ENCODE assay signal across 8 cellular contexts in the genomic region with DNA sequence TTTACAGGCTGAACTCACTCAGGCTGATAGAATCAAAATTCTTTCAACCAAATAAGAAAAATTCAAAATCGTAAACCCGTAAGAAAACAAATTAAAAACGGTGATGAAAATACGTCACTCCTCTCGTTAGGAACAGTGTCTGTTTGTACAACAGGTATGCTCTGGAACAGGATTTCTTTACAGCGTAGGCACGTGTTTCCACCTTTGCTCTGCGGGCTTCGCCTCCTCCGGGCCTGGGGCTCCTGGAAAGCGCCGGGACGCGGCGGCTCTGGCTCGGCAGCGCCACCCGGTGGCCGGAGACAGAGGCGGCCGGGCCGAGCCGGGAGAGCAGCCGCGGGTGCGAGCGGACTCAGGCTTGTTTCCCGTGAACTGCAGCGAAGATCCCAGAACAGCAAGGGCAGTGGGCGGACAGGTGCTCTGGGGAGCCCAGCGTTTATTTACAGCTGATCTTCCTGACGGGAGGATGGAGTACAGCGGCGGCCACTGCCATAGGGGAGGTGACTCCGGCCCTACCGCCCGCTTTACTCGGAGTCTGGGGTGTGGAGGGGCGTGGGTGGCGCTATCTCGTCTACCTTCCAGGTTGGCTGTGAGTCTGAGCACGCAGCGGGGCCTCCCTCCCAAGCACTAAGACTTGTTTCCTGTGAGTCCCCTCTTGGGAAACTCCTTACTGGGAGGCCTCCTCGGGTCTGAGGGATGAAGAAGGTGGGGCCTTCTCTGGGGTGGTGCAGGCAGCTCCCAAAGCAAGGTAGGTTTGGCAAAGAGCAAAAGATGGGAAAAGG. TPM values are rescaled to one million over a fixed set of nuclear protein-coding genes. Genes with fewer than 3 reads are reported as not detected.
A peak's percentile ranks its signal among the peaks of the same experiment; 100 is the strongest.
DNase-seq lines count a peak whose midpoint lies in the region; ATAC-seq and TF ChIP-seq lines count a peak whose summit lies in the region.

No MANE protein-coding gene starts in this region.

- TF ChIP-seq CTCF in A673 (conservative IDR thresholded peaks at IDR 0.05; ENCODE audit: low read depth, low read length) (peak; percentile 93), HEK293 (tag by site-specific recombination; IDR thresholded peaks at IDR 0.05) (peak; percentile 88)

- H3K4me3 ChIP-seq in A673 (ENCODE audit: low read depth, low read length, poor library complexity, severe bottlenecking) (no peak overlapping the region), HEK293 (ENCODE audit: low read depth, low read length) (no peak overlapping the region)

- ATAC-seq in activated naive CD8-positive, alpha-beta T cell treated with anti-CD3 and anti-CD28 coated beads, Interleukin-2, amount 50 U/mL, for 24 hours = peak; percentile 73

- no TSS peak for BruUV-seq in A673 (replicated peaks; lab: Mats Ljungman, UMichigan)

- H3K27ac Mint-ChIP-seq in activated naive CD8-positive, alpha-beta T cell treated with anti-CD3 and anti-CD28 coated beads, Interleukin-2, amount 50 U/mL, for 24 hours = no peak overlapping the region

- H3K27ac ChIP-seq in A673 (ENCODE audit: low read depth, low read length, poor library complexity, severe bottlenecking) (no peak overlapping the region), HEK293 (ENCODE audit: extremely low read depth, low read depth, low read length) (no peak overlapping the region)

- CTCF ChIA-PET in A673 (lab: Charles Lee) (no interaction called here), HEK293 (lab: Yijun Ruan, JAX) (interaction anchor here (0.6 to 14.1 kb wide), 32 partner anchors 11 to 1203 kb away, joined by 3 to 124 read pairs (median 4); partner anchors contain the start of gene P2RX1)

- H3K9me3 ChIP-seq in A673 (ENCODE audit: low read depth, low read length, poor library complexity, severe bottlenecking) (no peaks in the 10 kb centered on the region), HEK293 (ENCODE audit: control insufficient read depth, insufficient read depth, low read depth, low read length) (no peaks in the 10 kb centered on the region)

- H3K9me3 Mint-ChIP-seq in activated naive CD8-positive, alpha-beta T cell treated with anti-CD3 and anti-CD28 coated beads, Interleukin-2, amount 50 U/mL, for 24 hours = no peaks in the 10 kb centered on the region

- no peaks in the 10 kb centered on the region for H3K27me3 ChIP-seq in A673 (replicated peaks; ENCODE audit: insufficient read depth, low read depth, low read length, poor library complexity)

- no peak overlapping the region for H3K4me3 Mint-ChIP-seq in activated naive CD8-positive, alpha-beta T cell treated with anti-CD3 and anti-CD28 coated beads, Interleukin-2, amount 50 U/mL, for 24 hours

- H3K4me1 Mint-ChIP-seq in activated naive CD8-positive, alpha-beta T cell treated with anti-CD3 and anti-CD28 coated beads, Interleukin-2, amount 50 U/mL, for 24 hours = peaks cover 9% of the 10 kb centered on the region

- no peaks in the 10 kb centered on the region for H3K4me1 ChIP-seq in A673 (ENCODE audit: insufficient read depth, low read length, poor library complexity, severe bottlenecking)
- H3K4me1 ChIP-seq in HEK293 (ENCODE audit: control insufficient read depth, insufficient read depth, low read length) = no peaks in the 10 kb centered on the region

- intact Hi-C loops in A673 (cut with micrococcal nuclease; ENCODE audit: unreplicated experiment) = loop anchor here (2.0 to 10.0 kb wide), 4 partner anchors 67 to 267 kb away; no protein-coding TSS in a partner anchor

- H3K36me3 Mint-ChIP-seq in activated naive CD8-positive, alpha-beta T cell treated with anti-CD3 and anti-CD28 coated beads, Interleukin-2, amount 50 U/mL, for 24 hours (ENCODE audit: low read depth) = peaks cover 4% of the 10 kb centered on the region

- H3K36me3 ChIP-seq in A673 (ENCODE audit: insufficient read depth, low read length, poor library complexity, severe bottlenecking) = peaks cover 6% of the 10 kb centered on the region
- peaks cover 5 to 44% of the 10 kb centered on the region in 2 experiments; a peak in 2 of 3 replicates for H3K36me3 ChIP-seq in HEK293 (ENCODE audit: control insufficient read depth in 2 of 2, insufficient read depth in 1 of 2, low read length in 2 of 2)

- H3K27me3 Mint-ChIP-seq in activated naive CD8-positive, alpha-beta T cell treated with anti-CD3 and anti-CD28 coated beads, Interleukin-2, amount 50 U/mL, for 24 hours = no peaks in the 10 kb centered on the region

- POLR2A ChIA-PET in A673 (lab: Charles Lee; ENCODE audit: low non-redundant PET) (no interaction called here), HEK293 (lab: Yijun Ruan, JAX) (interaction anchor here (0.6 kb wide), 1 partner anchor 576 kb away, joined by 3 read pairs; no protein-coding TSS in a partner anchor)

- peak; percentile 68 for DNase-seq in A673 (ENCODE audit: low spot score)
- DNase-seq in T follicular helper cell (ENCODE audit: low read depth) = peak; percentile 44
- DNase-seq in activated naive CD8-positive, alpha-beta T cell treated with anti-CD3 and anti-CD28 coated beads, Interleukin-2, amount 50 U/mL, for 24 hours = peak; percentile 74
- peak; percentile 96 for DNase-seq in iPS-NIHi11 (ENCODE audit: low spot score)
- DNase-seq in stimulated activated CD4-positive, alpha-beta T cell treated with anti-CD3 and anti-CD28 coated beads, Interleukin-1b, Interleukin-23, amount 100 ng/mL, for 24 hours (ENCODE audit: low read depth in 4 of 4, low spot score in 1 of 4) = peak; percentile 31 to 42 (median 38)
- DNase-seq in NCI-H187 (lab: John Stamatoyannopoulos, UW) = no peak
- DNase-seq in pons (ENCODE audit: low spot score) = no peak

TF ChIP-seq in HEK293, 187 proteins besides CTCF, POLR2A, EP300 and RAD21 (continues in another document):
- TF ChIP-seq ZNF692 (tag by site-specific recombination; IDR thresholded peaks at IDR 0.05) (no peak), ZNF2 (tag by site-specific recombination; IDR thresholded peaks at IDR 0.05) (peak; percentile 67; the same call in 1 of the 2 replicates), ZNF132 (tag by site-specific recombination; IDR thresholded peaks at IDR 0.05; ENCODE audit: borderline replicate concordance) (no peak), ZNF792 (tag by site-specific recombination; IDR thresholded peaks at IDR 0.05) (no peak), SCRT2 (tag by site-specific recombination; IDR thresholded peaks at IDR 0.05) (peak; percentile 42; the same call in 1 of the 2 replicates), KLF1 (tag by site-specific recombination; IDR thresholded peaks at IDR 0.05) (peak; percentile 92), ZNF660 (tag by site-specific recombination; IDR thresholded peaks at IDR 0.05) (peak; percentile 54), ZNF423 (tag by site-specific recombination; IDR thresholded peaks at IDR 0.05) (no peak), ZNF324 (tag by site-specific recombination; IDR thresholded peaks at IDR 0.05) (0 out of 2 replicates have a peak, but pooled peaks have one; percentile 22), ZSCAN30 (tag by site-specific recombination; IDR thresholded peaks at IDR 0.05) (peak; percentile 88), ZNF501 (tag by site-specific recombination; IDR thresholded peaks at IDR 0.05) (0 out of 2 replicates have a peak, but pooled peaks have one; percentile 37), ZNF341 (tag by site-specific recombination; IDR thresholded peaks at IDR 0.05; ENCODE audit: low read depth) (peak; percentile 63)
- TF ChIP-seq, protein P1, sequence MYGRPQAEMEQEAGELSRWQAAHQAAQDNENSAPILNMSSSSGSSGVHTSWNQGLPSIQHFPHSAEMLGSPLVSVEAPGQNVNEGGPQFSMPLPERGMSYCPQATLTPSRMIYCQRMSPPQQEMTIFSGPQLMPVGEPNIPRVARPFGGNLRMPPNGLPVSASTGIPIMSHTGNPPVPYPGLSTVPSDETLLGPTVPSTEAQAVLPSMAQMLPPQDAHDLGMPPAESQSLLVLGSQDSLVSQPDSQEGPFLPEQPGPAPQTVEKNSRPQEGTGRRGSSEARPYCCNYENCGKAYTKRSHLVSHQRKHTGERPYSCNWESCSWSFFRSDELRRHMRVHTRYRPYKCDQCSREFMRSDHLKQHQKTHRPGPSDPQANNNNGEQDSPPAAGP (tag by site-specific recombination; IDR thresholded peaks at IDR 0.05) = peak; percentile 61; the same call in 1 of the 2 replicates
- TF ChIP-seq, protein P2, sequence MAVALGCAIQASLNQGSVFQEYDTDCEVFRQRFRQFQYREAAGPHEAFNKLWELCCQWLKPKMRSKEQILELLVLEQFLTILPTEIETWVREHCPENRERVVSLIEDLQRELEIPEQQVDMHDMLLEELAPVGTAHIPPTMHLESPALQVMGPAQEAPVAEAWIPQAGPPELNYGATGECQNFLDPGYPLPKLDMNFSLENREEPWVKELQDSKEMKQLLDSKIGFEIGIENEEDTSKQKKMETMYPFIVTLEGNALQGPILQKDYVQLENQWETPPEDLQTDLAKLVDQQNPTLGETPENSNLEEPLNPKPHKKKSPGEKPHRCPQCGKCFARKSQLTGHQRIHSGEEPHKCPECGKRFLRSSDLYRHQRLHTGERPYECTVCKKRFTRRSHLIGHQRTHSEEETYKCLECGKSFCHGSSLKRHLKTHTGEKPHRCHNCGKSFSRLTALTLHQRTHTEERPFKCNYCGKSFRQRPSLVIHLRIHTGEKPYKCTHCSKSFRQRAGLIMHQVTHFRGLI (tag by site-specific recombination; IDR thresholded peaks at IDR 0.05) = no peak
- TF ChIP-seq, protein P3, sequence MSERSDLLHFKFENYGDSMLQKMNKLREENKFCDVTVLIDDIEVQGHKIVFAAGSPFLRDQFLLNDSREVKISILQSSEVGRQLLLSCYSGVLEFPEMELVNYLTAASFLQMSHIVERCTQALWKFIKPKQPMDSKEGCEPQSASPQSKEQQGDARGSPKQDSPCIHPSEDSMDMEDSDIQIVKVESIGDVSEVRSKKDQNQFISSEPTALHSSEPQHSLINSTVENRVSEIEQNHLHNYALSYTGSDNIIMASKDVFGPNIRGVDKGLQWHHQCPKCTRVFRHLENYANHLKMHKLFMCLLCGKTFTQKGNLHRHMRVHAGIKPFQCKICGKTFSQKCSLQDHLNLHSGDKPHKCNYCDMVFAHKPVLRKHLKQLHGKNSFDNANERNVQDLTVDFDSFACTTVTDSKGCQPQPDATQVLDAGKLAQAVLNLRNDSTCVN (tag by site-specific recombination; optimal IDR thresholded peaks at IDR 0.05) = peak; percentile 53

RNA-seq across cellular contexts. Expression of gene ATP2A3, which starts 40.5 kb away (rescaled TPM):
- 0.17 and 0.79 TPM in 2 replicates for total RNA-seq in A673 (2021)

Comparison
In these comparisons a context has a peak if more than half of its experiments do, and no peak if none do; other contexts are left out.
1. DNase-seq: peak in A673 (single experiment), T follicular helper cell (single experiment), activated naive CD8-positive, alpha-beta T cell treated with anti-CD3 and anti-CD28 coated beads, Interleukin-2, amount 50 U/mL, for 24 hours (single experiment), iPS-NIHi11 (single experiment) and stimulated activated CD4-positive, alpha-beta T cell treated with anti-CD3 and anti-CD28 coated beads, Interleukin-1b, Interleukin-23, amount 100 ng/mL, for 24 hours (4 of 4); none in NCI-H187 (0 of 2) and pons (single experiment).